Comparison of ENCODE assay signal across 10 cellular contexts in the genomic region with DNA sequence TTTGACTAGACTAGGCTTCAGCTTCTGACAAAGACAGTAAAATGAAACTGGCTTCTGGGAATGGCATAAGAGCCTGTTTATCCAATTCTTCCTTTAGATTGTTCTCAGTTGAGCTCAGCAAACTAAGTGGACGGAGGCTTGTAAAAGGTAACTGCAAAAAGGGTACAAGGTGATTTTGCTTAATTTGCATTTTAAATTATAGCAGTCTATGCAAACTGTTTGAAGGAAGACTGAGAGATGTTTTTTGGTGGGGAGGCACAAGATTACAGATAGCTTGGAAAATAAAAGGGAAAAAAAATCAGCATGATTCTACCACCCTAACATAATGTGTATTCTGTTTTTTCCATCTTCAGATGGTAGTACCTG. TPM values are rescaled to one million over a fixed set of nuclear protein-coding genes. Genes with fewer than 3 reads are reported as not detected.
DNase-seq lines count a peak whose midpoint lies in the region; ATAC-seq, FAIRE-seq and TF ChIP-seq lines count a peak whose summit lies in the region.
"Had no signal": no experiment of that assay in that cellular context is flagged by ENCODE, and none has a peak within 500 bp of the region (broad histone marks: within the 10 kb centered on the region; RNA-seq: fewer than 3 reads in every experiment).

No MANE protein-coding gene starts in this region.

- ATAC-seq in activated B cell treated with CpG ODN at 0.5 μM for 24 hours (ENCODE audit: low read depth) (no peak), GM21390 (IDR thresholded peaks at IDR 0.05; ENCODE audit: unreplicated experiment) (no peak)

- FAIRE-seq in small intestine (lab: Jason Lieb, UNC), result no peak

- H3K36me3 ChIP-seq in small intestine (ENCODE audit: control insufficient read depth in 2 of 2, insufficient read depth in 2 of 2, low read length in 2 of 2) (peaks cover 0 to 3% of the 10 kb centered on the region in 2 donors), SJCRH30 (no peaks in the 10 kb centered on the region)

- H3K27me3 ChIP-seq in small intestine (ENCODE audit: control insufficient read depth in 2 of 2, insufficient read depth in 2 of 2, low read length in 2 of 2) (no peaks in the 10 kb centered on the region), SJCRH30 (no peaks in the 10 kb centered on the region)

- peak overlapping the region; percentile 99 for H3K27ac Mint-ChIP-seq in activated B cell treated with CpG ODN at 0.5 μM for 24 hours

- H3K4me3 Mint-ChIP-seq in activated B cell treated with CpG ODN at 0.5 μM for 24 hours, result peak overlapping the region; percentile 83

- peaks cover 14% of the 10 kb centered on the region for H3K36me3 Mint-ChIP-seq in activated B cell treated with CpG ODN at 0.5 μM for 24 hours (ENCODE audit: low read depth)

- intact Hi-C loops in activated B cell treated with CpG ODN at 0.5 μM for 24 hours (cut with micrococcal nuclease), result loop anchor here (10.0 kb wide), 2 partner anchors 1038 to 1188 kb away; a partner anchor contains a TSS

- H3K4me3 ChIP-seq in GM12865 (ENCODE audit: low read depth, low read length), result peak overlapping the region; percentile 26
- peak overlapping the region; percentile 96 for H3K4me3 ChIP-seq in fibroblast of pulmonary artery (replicated peaks; ENCODE audit: low read depth, low read length)
- no peak overlapping the region for H3K4me3 ChIP-seq in small intestine (ENCODE audit: low read depth in 1 of 2, low read length in 2 of 2)
- H3K4me3 ChIP-seq in SJCRH30, result no peak overlapping the region

- peaks cover 14 to 56% of the 10 kb centered on the region in 2 donors for H3K4me1 ChIP-seq in small intestine (ENCODE audit: control insufficient read depth in 2 of 2, insufficient read depth in 1 of 2, low read depth in 1 of 2, low read length in 1 of 2)
- no peaks in the 10 kb centered on the region; the same call in 1 of the 2 replicates for H3K4me1 ChIP-seq in SJCRH30

- DNase-seq in GM12865 (ENCODE audit: low read depth) (no peak), activated B cell treated with CpG ODN at 0.5 μM for 24 hours (no peak), fibroblast of pulmonary artery (ENCODE audit: low read depth) (no peak), small intestine (no peak), SJCRH30 (no peak)
- DNase-seq in stimulated activated naive CD4-positive, alpha-beta T cell (lab: John Stamatoyannopoulos, UW), result no peak
- no peak for DNase-seq in stimulated activated CD4-positive, alpha-beta T cell treated with anti-CD3 and anti-CD28 coated beads, Interleukin-2, amount 100 ng/mL, for 48 hours
- DNase-seq: NCI-H1436 treated with DMSO at 0.1 percent for 48 hours had no signal

- CTCF ChIA-PET in activated B cell treated with CpG ODN at 0.5 μM for 24 hours (lab: Charles Lee), result interaction anchor here (0.6 to 3.4 kb wide), 3 partner anchors 11 to 37 kb away, joined by 3 to 14 read pairs (median 4); no protein-coding TSS in a partner anchor

- no peaks in the 10 kb centered on the region for H3K9me3 Mint-ChIP-seq in activated B cell treated with CpG ODN at 0.5 μM for 24 hours

- no peaks in the 10 kb centered on the region for H3K27me3 Mint-ChIP-seq in activated B cell treated with CpG ODN at 0.5 μM for 24 hours

- no peak for TF ChIP-seq CTCF in GM12865 (IDR thresholded peaks at IDR 0.05; ENCODE audit: insufficient read depth, low read depth, low read length, missing control alignments)
- TF ChIP-seq CTCF in activated B cell treated with CpG ODN at 0.5 μM for 24 hours (IDR thresholded peaks at IDR 0.05), result no peak
- TF ChIP-seq CTCF in fibroblast of pulmonary artery (IDR thresholded peaks at IDR 0.05; ENCODE audit: low read length, missing control alignments), result no peak

- H3K9me3 ChIP-seq in small intestine (ENCODE audit: control insufficient read depth, low read depth) (no peaks in the 10 kb centered on the region), SJCRH30 (replicated peaks) (no peaks in the 10 kb centered on the region)

- H3K4me1 Mint-ChIP-seq in activated B cell treated with CpG ODN at 0.5 μM for 24 hours, result peaks cover 90% of the 10 kb centered on the region

- H3K27ac ChIP-seq in small intestine (ENCODE audit: low read depth in 1 of 2, low read length in 1 of 2), result peak overlapping the region; percentile 83 to 96
- no peak overlapping the region for H3K27ac ChIP-seq in SJCRH30

- POLR2A ChIA-PET in activated B cell treated with CpG ODN at 0.5 μM for 24 hours (lab: Charles Lee), result interaction anchor here (1.0 to 6.1 kb wide), 8 partner anchors 9 to 151 kb away, joined by 3 to 25 read pairs (median 10); a partner anchor contains a TSS

- WGBS in small intestine, 3 donors, result 54 to 67% (median 63%) methylated on average over 1 of the region's 1 CpG

RNA-seq across cellular contexts. Expression of a gene that starts 5.0 kb away (rescaled TPM):
- total RNA-seq in activated B cell treated with CpG ODN at 0.5 μM for 24 hours, result 63.5 and 67.1 TPM in 2 replicates
- 10 to 100 TPM; 14.3 to 18.8 (median 14.5) TPM for polyA plus RNA-seq in small intestine
- 5.2 and 5.9 TPM in 2 replicates for total RNA-seq in SJCRH30 (2014; rRNA removed; shearing (Covaris generic))

RNA-seq across cellular contexts. Expression of a gene that starts 41.7 kb away (rescaled TPM):
- total RNA-seq in activated B cell treated with CpG ODN at 0.5 μM for 24 hours, result 0.05 TPM in 1 of 2 replicates, not detected in the other
- under 1 TPM in 1 of 3 donors, not detected in 2; 0.03 TPM for polyA plus RNA-seq in small intestine
- total RNA-seq in SJCRH30 (2014; rRNA removed; shearing (Covaris generic)), result 0.06 and 0.25 TPM in 2 replicates
- total RNA-seq: glomerular endothelial cell had no signal

Comparison
In these comparisons a context has a peak if more than half of its experiments do, and no peak if none do; other contexts are left out.
1. H3K4me3 ChIP-seq: peak in GM12865 (single experiment) and fibroblast of pulmonary artery (single experiment); none in small intestine (0 of 2) and SJCRH30 (single experiment).